19 cellular contexts compared by ENCODE assay signal in genomic region chr10:69403519-69403918, GRCh38. TPM values are rescaled to one million over a fixed set of nuclear protein-coding genes. Genes with fewer than 3 reads are reported as not detected.
DNase-seq lines count a peak whose midpoint lies in the region; ATAC-seq and TF ChIP-seq lines count a peak whose summit lies in the region.
"Had no signal": no experiment of that assay in that cellular context is flagged by ENCODE, and none has a peak within 500 bp of the region (broad histone marks: within the 10 kb centered on the region; RNA-seq: fewer than 3 reads in every experiment).

No MANE protein-coding gene starts in this region.

- H3K27ac Mint-ChIP-seq in activated CD8-positive, alpha-beta T cell treated with anti-CD3 and anti-CD28 coated beads, Interleukin-2, amount 10 ng/mL, durations not matched to agents 7 days and 5 days, result no peak overlapping the region
- H3K27ac Mint-ChIP-seq: activated CD4-positive, alpha-beta T cell treated with anti-CD3 and anti-CD28 coated beads, Interleukin-2, amount 10 ng/mL, durations not matched to agents 7 days and 5 days had no signal

- peaks cover 16% of the 10 kb centered on the region for H3K4me1 Mint-ChIP-seq in activated CD8-positive, alpha-beta T cell treated with anti-CD3 and anti-CD28 coated beads, Interleukin-2, amount 10 ng/mL, durations not matched to agents 7 days and 5 days (ENCODE audit: low read depth)

- H3K27me3 Mint-ChIP-seq in activated CD8-positive, alpha-beta T cell treated with anti-CD3 and anti-CD28 coated beads, Interleukin-2, amount 10 ng/mL, durations not matched to agents 7 days and 5 days (ENCODE audit: low read depth), result no peaks in the 10 kb centered on the region
- H3K27me3 Mint-ChIP-seq: activated CD4-positive, alpha-beta T cell treated with anti-CD3 and anti-CD28 coated beads, Interleukin-2, amount 10 ng/mL, durations not matched to agents 7 days and 5 days; CD4-positive, alpha-beta memory T cell; IgD-negative memory B cell had no signal

- no peak overlapping the region for H3K4me3 Mint-ChIP-seq in activated CD8-positive, alpha-beta T cell treated with anti-CD3 and anti-CD28 coated beads, Interleukin-2, amount 10 ng/mL, durations not matched to agents 7 days and 5 days
- H3K4me3 Mint-ChIP-seq: activated CD4-positive, alpha-beta T cell treated with anti-CD3 and anti-CD28 coated beads, Interleukin-2, amount 10 ng/mL, durations not matched to agents 7 days and 5 days; CD4-positive, alpha-beta memory T cell; IgD-negative memory B cell had no signal

- TF ChIP-seq EP300 in esophagus muscularis mucosa (IDR thresholded peaks at IDR 0.05), result no peak

- ATAC-seq in PC-3 (no peak), HG02759 (IDR thresholded peaks at IDR 0.05; ENCODE audit: unreplicated experiment) (no peak), HG02973 (IDR thresholded peaks at IDR 0.05; ENCODE audit: unreplicated experiment) (no peak)
- no peak for ATAC-seq in activated CD8-positive, alpha-beta T cell treated with anti-CD3 and anti-CD28 coated beads, Interleukin-2, amount 10 ng/mL, durations not matched to agents 7 days and 5 days
- ATAC-seq: gastrocnemius medialis had no signal

- H3K79me2 ChIP-seq in PC-3 (ENCODE audit: low read length), result no peaks in the 10 kb centered on the region

- WGBS in esophagus muscularis mucosa, result 59% methylated on average over 3 of the region's 3 CpGs

- H3F3A ChIP-seq in PC-3 (ENCODE audit: low read length, unreplicated experiment), result no peaks in the 10 kb centered on the region

- no peak overlapping the region for H3K4me2 ChIP-seq in PC-3 (ENCODE audit: low read length)

- intact Hi-C loops in PC-3 (cut with micrococcal nuclease), result no loop called here
- intact Hi-C loops in esophagus muscularis mucosa (cut with DNase I), result loop anchor here (10.0 kb wide), 1 partner anchor 231 kb away; the partner anchor contains the start of gene FAM241B

- POLR2A ChIA-PET in PC-3 (lab: Charles Lee; ENCODE audit: unreplicated experiment), result no interaction called here
- POLR2A ChIA-PET in activated CD8-positive, alpha-beta T cell treated with anti-CD3 and anti-CD28 coated beads, Interleukin-2, amount 10 ng/mL, durations not matched to agents 7 days and 5 days (lab: Charles Lee), result no interaction called here

- H3K9me2 ChIP-seq in PC-3 (replicated peaks; ENCODE audit: low read length), result no peaks in the 10 kb centered on the region

- no peak for TF ChIP-seq POLR2A in esophagus muscularis mucosa (IDR thresholded peaks at IDR 0.05; ENCODE audit: low read depth)

- H3K36me3 ChIP-seq in PC-3 (ENCODE audit: low read depth, low read length) (peaks cover 38% of the 10 kb centered on the region), esophagus muscularis mucosa (peaks cover 31 to 70% (median 63%) of the 10 kb centered on the region in 4 donors), rectal smooth muscle tissue (ENCODE audit: control insufficient read depth, insufficient read depth, low read length) (peaks cover 14% of the 10 kb centered on the region)

- H3K9ac ChIP-seq in PC-3 (ENCODE audit: low read length) (no peak overlapping the region), rectal smooth muscle tissue (ENCODE audit: low read length) (no peak overlapping the region)

- CTCF ChIA-PET in PC-3 (lab: Charles Lee), result no interaction called here
- CTCF ChIA-PET in activated CD8-positive, alpha-beta T cell treated with anti-CD3 and anti-CD28 coated beads, Interleukin-2, amount 10 ng/mL, durations not matched to agents 7 days and 5 days (lab: Charles Lee), result interaction anchor here (0.6 to 2.1 kb wide), 7 partner anchors 10 to 241 kb away, joined by 3 to 9 read pairs (median 3); no protein-coding TSS in a partner anchor

- BruUV-seq in PC-3 (replicated peaks; lab: Mats Ljungman, UMichigan), result no TSS peak

- H3K9me3 ChIP-seq in PC-3 (ENCODE audit: low read length), result no peaks in the 10 kb centered on the region
- no peaks in the 10 kb centered on the region for H3K9me3 ChIP-seq in esophagus muscularis mucosa
- H3K9me3 ChIP-seq: gastrocnemius medialis, HAP-1 had no signal

- H3K4me3 ChIP-seq in PC-3 (ENCODE audit: low read length) (no peak overlapping the region), esophagus muscularis mucosa (no peak overlapping the region), rectal smooth muscle tissue (ENCODE audit: low read length) (no peak overlapping the region)
- H3K4me3 ChIP-seq: dorsolateral prefrontal cortex, gastrocnemius medialis, HAP-1 had no signal

- H3K27ac ChIP-seq in PC-3 (ENCODE audit: low read length) (no peak overlapping the region), esophagus muscularis mucosa (replicated peaks in 1 of 4) (peak overlapping the region in 3 of 4 donors; percentile 1 to 59 (median 19)), rectal smooth muscle tissue (ENCODE audit: low read depth, low read length) (peak overlapping the region; percentile 22)
- H3K27ac ChIP-seq: dorsolateral prefrontal cortex, gastrocnemius medialis had no signal

- TF ChIP-seq CTCF in PC-3 (conservative IDR thresholded peaks at IDR 0.05; ENCODE audit: low read depth, low read length), result no peak
- no peak for TF ChIP-seq CTCF in esophagus muscularis mucosa (IDR thresholded peaks at IDR 0.05)

- no peak overlapping the region for H2AFZ ChIP-seq in PC-3 (ENCODE audit: low read length)

- no peaks in the 10 kb centered on the region for H3K9me3 Mint-ChIP-seq in activated CD8-positive, alpha-beta T cell treated with anti-CD3 and anti-CD28 coated beads, Interleukin-2, amount 10 ng/mL, durations not matched to agents 7 days and 5 days (ENCODE audit: insufficient read depth)
- H3K9me3 Mint-ChIP-seq: activated CD4-positive, alpha-beta T cell treated with anti-CD3 and anti-CD28 coated beads, Interleukin-2, amount 10 ng/mL, durations not matched to agents 7 days and 5 days; IgD-negative memory B cell had no signal

- peaks cover 40% of the 10 kb centered on the region for H3K36me3 Mint-ChIP-seq in activated CD8-positive, alpha-beta T cell treated with anti-CD3 and anti-CD28 coated beads, Interleukin-2, amount 10 ng/mL, durations not matched to agents 7 days and 5 days (ENCODE audit: low read depth)

- H4K20me1 ChIP-seq in PC-3 (ENCODE audit: low read length), result no peaks in the 10 kb centered on the region

- DNase-seq in EH (ENCODE audit: low read depth) (peak; percentile 77), PC-3 (peak; percentile 24), esophagus muscularis mucosa (ENCODE audit: extremely low spot score) (no peak), HuH-7.5 (ENCODE audit: low spot score) (no peak)
- no peak for DNase-seq in activated CD8-positive, alpha-beta T cell treated with anti-CD3 and anti-CD28 coated beads, Interleukin-2, amount 10 ng/mL, durations not matched to agents 7 days and 5 days
- DNase-seq: activated CD4-positive, alpha-beta T cell treated with anti-CD3 and anti-CD28 coated beads, Interleukin-2, amount 10 ng/mL, durations not matched to agents 7 days and 5 days; activated T-cell treated with anti-CD3 and anti-CD28 coated beads, Interleukin-2, amount 50 U/mL, for 48 hours; dorsolateral prefrontal cortex; gastrocnemius medialis; NCI-H1436; nucleus accumbens; SIG-M5 had no signal

- H3K27me3 ChIP-seq in PC-3 (ENCODE audit: low read length), result no peaks in the 10 kb centered on the region
- no peaks in the 10 kb centered on the region for H3K27me3 ChIP-seq in esophagus muscularis mucosa
- H3K27me3 ChIP-seq in rectal smooth muscle tissue (ENCODE audit: control insufficient read depth, insufficient read depth, low read length), result no peaks in the 10 kb centered on the region
- H3K27me3 ChIP-seq: dorsolateral prefrontal cortex, gastrocnemius medialis had no signal

- H3K4me1 ChIP-seq in PC-3 (ENCODE audit: insufficient read depth, low read length) (peaks cover 23% of the 10 kb centered on the region), esophagus muscularis mucosa (peaks cover 32 to 69% (median 56%) of the 10 kb centered on the region in 4 donors), rectal smooth muscle tissue (ENCODE audit: control insufficient read depth, insufficient read depth, low read length) (peaks cover 15% of the 10 kb centered on the region)
- H3K4me1 ChIP-seq: HAP-1 had no signal

RNA-seq across cellular contexts. Expression of gene TACR2, which starts 13.2 kb away (rescaled TPM):
- total RNA-seq in PC-3 (2014; rRNA removed) (0.40 TPM in 1 of 2 replicates, not detected in the other), esophagus muscularis mucosa (10 to 100 TPM; 51.4 to 72.6 (median 68.1) TPM)
- total RNA-seq in activated CD8-positive, alpha-beta T cell treated with anti-CD3 and anti-CD28 coated beads, Interleukin-2, amount 10 ng/mL, durations not matched to agents 7 days and 5 days, result not detected
- total RNA-seq: activated CD4-positive, alpha-beta T cell treated with anti-CD3 and anti-CD28 coated beads, Interleukin-2, amount 10 ng/mL, durations not matched to agents 7 days and 5 days; Daoy had no signal

RNA-seq across cellular contexts. Expression of gene TSPAN15, which starts 47.7 kb away (rescaled TPM):
- total RNA-seq in PC-3 (2014; rRNA removed) (186 and 212 TPM in 2 replicates), esophagus muscularis mucosa (10 to 100 TPM; 40.3 to 59.4 (median 53.5) TPM)
- 1 to 10 TPM; 3.8 to 4.7 TPM for total RNA-seq in activated CD8-positive, alpha-beta T cell treated with anti-CD3 and anti-CD28 coated beads, Interleukin-2, amount 10 ng/mL, durations not matched to agents 7 days and 5 days

Comparison
In these comparisons a context has a peak if more than half of its experiments do, and no peak if none do; other contexts are left out.
1. DNase-seq: peak in EH (single experiment) and PC-3 (single experiment); none in esophagus muscularis mucosa (single experiment), activated CD8-positive, alpha-beta T cell treated with anti-CD3 and anti-CD28 coated beads, Interleukin-2, amount 10 ng/mL, durations not matched to agents 7 days and 5 days (single experiment) and HuH-7.5 (single experiment).
2. RNA of gene TACR2, which starts 13.2 kb away (total RNA-seq): 51.4 to 72.6 TPM in esophagus muscularis mucosa; 0.40 TPM in PC-3 and not detected in activated CD8-positive, alpha-beta T cell treated with anti-CD3 and anti-CD28 coated beads, Interleukin-2, amount 10 ng/mL, durations not matched to agents 7 days and 5 days; every median in the first group is over 10 times any median in the second.
3. RNA of gene TSPAN15, which starts 47.7 kb away (total RNA-seq): 186 to 212 TPM in PC-3 and 40.3 to 59.4 TPM in esophagus muscularis mucosa; 3.8 to 4.7 TPM in activated CD8-positive, alpha-beta T cell treated with anti-CD3 and anti-CD28 coated beads, Interleukin-2, amount 10 ng/mL, durations not matched to agents 7 days and 5 days; every median in the first group is over 4 times any median in the second.